Comparison of ENCODE assay signal across 25 cellular contexts in genomic region chr5:17129093-17129492, GRCh38.
DNase-seq lines count a peak whose midpoint lies in the region; ATAC-seq and TF ChIP-seq lines count a peak whose summit lies in the region.
"Had no signal": no experiment of that assay in that cellular context is flagged by ENCODE, and none has a peak within 500 bp of the region (broad histone marks: within the 10 kb centered on the region; RNA-seq: fewer than 3 reads in every experiment).

No MANE protein-coding gene starts in this region.

- H3K36me3 Mint-ChIP-seq in activated CD8-positive, alpha-beta memory T cell treated with anti-CD3 and anti-CD28 coated beads, Interleukin-2, amount 10 ng/mL, durations not matched to agents 7 days and 5 days: no peaks in the 10 kb centered on the region
- H3K36me3 Mint-ChIP-seq: CD8-positive, alpha-beta T cell; natural killer cell had no signal

- no TSS peak for BruUV-seq in Panc1 (replicated peaks; lab: Mats Ljungman, UMichigan)

- H3K4me1 ChIP-seq in Panc1 (ENCODE audit: control insufficient read depth, insufficient read depth, low read length) (peaks cover 19% of the 10 kb centered on the region), right lobe of liver (no peaks in the 10 kb centered on the region), thyroid gland (peaks cover 16 to 25% of the 10 kb centered on the region in 2 donors), ascending aorta (peaks cover 0 to 13% of the 10 kb centered on the region in 2 donors)

- H3K9me3 ChIP-seq in Panc1 (ENCODE audit: control insufficient read depth, insufficient read depth, low read depth, low read length) (peaks cover under 1% of the 10 kb centered on the region; the same call in 1 of the 2 replicates), right lobe of liver (no peaks in the 10 kb centered on the region), thyroid gland (no peaks in the 10 kb centered on the region), ascending aorta (no peaks in the 10 kb centered on the region)
- H3K9me3 ChIP-seq: thoracic aorta had no signal

- H3K27ac Mint-ChIP-seq in activated CD8-positive, alpha-beta memory T cell treated with anti-CD3 and anti-CD28 coated beads, Interleukin-2, amount 10 ng/mL, durations not matched to agents 7 days and 5 days: no peak overlapping the region
- H3K27ac Mint-ChIP-seq: activated T-cell treated with anti-CD3 and anti-CD28 coated beads, Interleukin-2, amount 50 U/mL, for 24 hours; CD8-positive, alpha-beta T cell; natural killer cell had no signal

- ATAC-seq in Panc1 (no peak), right lobe of liver (peak in 1 of 4 donors; percentile 13), HG03432 (IDR thresholded peaks at IDR 0.05; ENCODE audit: unreplicated experiment) (no peak)
- ATAC-seq in activated CD8-positive, alpha-beta memory T cell treated with anti-CD3 and anti-CD28 coated beads, Interleukin-2, amount 10 ng/mL, durations not matched to agents 7 days and 5 days: no peak
- ATAC-seq: CD8-positive, alpha-beta T cell; K562; natural killer cell had no signal

- WGBS in right lobe of liver (ENCODE audit: insufficient coverage, low coverage, low lambda C conversion rate, missing lambda C conversion rate): 44% methylated on average over 7 of the region's 8 CpGs
- 26% methylated on average over 8 of the region's 8 CpGs for WGBS in thyroid gland, 2 donors

- peaks cover 2% of the 10 kb centered on the region for H3K27me3 Mint-ChIP-seq in activated CD8-positive, alpha-beta memory T cell treated with anti-CD3 and anti-CD28 coated beads, Interleukin-2, amount 10 ng/mL, durations not matched to agents 7 days and 5 days

- peaks cover 2% of the 10 kb centered on the region for H3K9me3 Mint-ChIP-seq in activated CD8-positive, alpha-beta memory T cell treated with anti-CD3 and anti-CD28 coated beads, Interleukin-2, amount 10 ng/mL, durations not matched to agents 7 days and 5 days (ENCODE audit: low read depth)
- H3K9me3 Mint-ChIP-seq: activated T-cell treated with anti-CD3 and anti-CD28 coated beads, Interleukin-2, amount 50 U/mL, for 24 hours; CD8-positive, alpha-beta T cell had no signal

- no peak for TF ChIP-seq POLR2A in right lobe of liver (IDR thresholded peaks at IDR 0.05)
- peak in 1 of 2 donors; percentile 30 for TF ChIP-seq POLR2A in thyroid gland (IDR thresholded peaks at IDR 0.05)

- H3K4me3 ChIP-seq in Panc1 (ENCODE audit: low read depth in 2 of 2, low read length in 2 of 2): no peak overlapping the region
- no peak overlapping the region for H3K4me3 ChIP-seq in choroid plexus epithelial cell (ENCODE audit: low read depth, low read length)
- no peak overlapping the region for H3K4me3 ChIP-seq in right lobe of liver
- H3K4me3 ChIP-seq in thyroid gland (replicated peaks in 1 of 3): no peak overlapping the region
- H3K4me3 ChIP-seq in ascending aorta: no peak overlapping the region
- H3K4me3 ChIP-seq: K562 had no signal

- peaks cover 9% of the 10 kb centered on the region for H3K4me1 Mint-ChIP-seq in activated CD8-positive, alpha-beta memory T cell treated with anti-CD3 and anti-CD28 coated beads, Interleukin-2, amount 10 ng/mL, durations not matched to agents 7 days and 5 days

- H3K36me3 ChIP-seq in Panc1 (ENCODE audit: control insufficient read depth, insufficient read depth, low read length): no peaks in the 10 kb centered on the region
- H3K36me3 ChIP-seq in right lobe of liver: no peaks in the 10 kb centered on the region
- H3K36me3 ChIP-seq in thyroid gland: no peaks in the 10 kb centered on the region
- no peaks in the 10 kb centered on the region for H3K36me3 ChIP-seq in ascending aorta
- H3K36me3 ChIP-seq: thoracic aorta had no signal

- in situ Hi-C loops in Panc1 (cut with HindIII; ENCODE audit: low pct_unique_long_range_greater_than_20kb, low sequenced_read_pairs): loop anchor here (25.0 kb wide), 1 partner anchor 192 kb away; the partner anchor contains the start of gene MYO10

- DNase-seq in Panc1 (ENCODE audit: low read depth, low spot score) (no peak), choroid plexus epithelial cell (ENCODE audit: low read depth) (peak; percentile 56), right lobe of liver (no peak), thyroid gland (peak; percentile 41 to 46), ascending aorta (ENCODE audit: low spot score in 2 of 2) (no peak)
- DNase-seq in activated CD8-positive, alpha-beta memory T cell treated with anti-CD3 and anti-CD28 coated beads, Interleukin-2, amount 10 ng/mL, durations not matched to agents 7 days and 5 days: no peak
- DNase-seq: activated CD4-positive, alpha-beta T cell treated with anti-CD3 and anti-CD28 coated beads for 1 hour; activated naive CD4-positive, alpha-beta T cell; activated T-cell treated with anti-CD3 and anti-CD28 coated beads, Interleukin-2, amount 50 U/mL, for 24 hours; AML-193; amniotic stem cell; caudate nucleus; CD8-positive, alpha-beta T cell; DMS153; left cardiac atrium; midbrain; natural killer cell; NCI-H1694 treated with DMSO at 0.1 percent for 48 hours; NCI-H2227 treated with DMSO at 0.1 percent for 48 hours; NCI-H748 treated with DMSO at 0.1 percent for 48 hours; posterior cingulate gyrus; Right ventricle myocardium superior had no signal

- POLR2A ChIA-PET in Panc1 (lab: Charles Lee): no interaction called here

- H3K27ac ChIP-seq in Panc1 (ENCODE audit: low read length): peak overlapping the region; percentile 36; the same call in 1 of the 2 replicates
- peak overlapping the region in 2 of 3 donors; percentile 3 to 23 for H3K27ac ChIP-seq in right lobe of liver
- H3K27ac ChIP-seq in thyroid gland: peak overlapping the region; percentile 18 to 69 (median 63)
- no peak overlapping the region for H3K27ac ChIP-seq in ascending aorta

- no peak overlapping the region for H3K4me3 Mint-ChIP-seq in activated CD8-positive, alpha-beta memory T cell treated with anti-CD3 and anti-CD28 coated beads, Interleukin-2, amount 10 ng/mL, durations not matched to agents 7 days and 5 days
- H3K4me3 Mint-ChIP-seq: activated T-cell treated with anti-CD3 and anti-CD28 coated beads, Interleukin-2, amount 50 U/mL, for 24 hours; CD8-positive, alpha-beta T cell; natural killer cell had no signal

- H3K27me3 ChIP-seq in Panc1 (ENCODE audit: control insufficient read depth, insufficient read depth, low read length) (no peaks in the 10 kb centered on the region), right lobe of liver (no peaks in the 10 kb centered on the region), thyroid gland (no peaks in the 10 kb centered on the region), ascending aorta (no peaks in the 10 kb centered on the region)

- CTCF ChIA-PET in Panc1 (lab: Charles Lee): interaction anchor here (0.5 to 0.6 kb wide), 2 partner anchors 106 to 108 kb away, joined by 3 to 5 read pairs; no protein-coding TSS in a partner anchor
- CTCF ChIA-PET in activated CD8-positive, alpha-beta memory T cell treated with anti-CD3 and anti-CD28 coated beads, Interleukin-2, amount 10 ng/mL, durations not matched to agents 7 days and 5 days (lab: Charles Lee): interaction anchor here (0.6 kb wide), 1 partner anchor 324 kb away, joined by 3 read pairs; no protein-coding TSS in a partner anchor

- intact Hi-C loops in Panc1 (cut with micrococcal nuclease; ENCODE audit: unreplicated experiment) (loop anchor here (5.0 kb wide), 1 partner anchor 197 kb away; no protein-coding TSS in a partner anchor), right lobe of liver (cut with DNase I) (no loop called here), thyroid gland (cut with DNase I) (loop anchor here (10.0 kb wide), 1 partner anchor 194 kb away; the partner anchor contains the start of gene MYO10), ascending aorta (cut with DNase I) (loop anchor here (2.0 to 5.0 kb wide), 3 partner anchors 63 to 242 kb away; partner anchors contain the start of gene MYO10)

- TF ChIP-seq CTCF in Panc1 (IDR thresholded peaks at IDR 0.05) (no peak), choroid plexus epithelial cell (conservative IDR thresholded peaks at IDR 0.05; ENCODE audit: low read depth, low read length) (no peak), right lobe of liver (IDR thresholded peaks at IDR 0.05) (no peak), thyroid gland (IDR thresholded peaks at IDR 0.05) (no peak), ascending aorta (IDR thresholded peaks at IDR 0.05) (no peak)

Comparison
In these comparisons a context has a peak if more than half of its experiments do, and no peak if none do; other contexts are left out.
1. DNase-seq: peak in choroid plexus epithelial cell (single experiment) and thyroid gland (2 of 2); none in Panc1 (single experiment), right lobe of liver (0 of 3), activated CD8-positive, alpha-beta memory T cell treated with anti-CD3 and anti-CD28 coated beads, Interleukin-2, amount 10 ng/mL, durations not matched to agents 7 days and 5 days (single experiment) and ascending aorta (0 of 2).
2. H3K27ac ChIP-seq: peak in Panc1 (single experiment), right lobe of liver (2 of 3) and thyroid gland (3 of 3); none in ascending aorta (0 of 2).
3. intact Hi-C loops: an anchor here in Panc1 (5.0 kb wide), thyroid gland (10.0 kb wide) and ascending aorta (2.0 to 5.0 kb wide); none called in right lobe of liver.